Comparison of ENCODE assay signal across 22 cellular contexts in the genomic region with DNA sequence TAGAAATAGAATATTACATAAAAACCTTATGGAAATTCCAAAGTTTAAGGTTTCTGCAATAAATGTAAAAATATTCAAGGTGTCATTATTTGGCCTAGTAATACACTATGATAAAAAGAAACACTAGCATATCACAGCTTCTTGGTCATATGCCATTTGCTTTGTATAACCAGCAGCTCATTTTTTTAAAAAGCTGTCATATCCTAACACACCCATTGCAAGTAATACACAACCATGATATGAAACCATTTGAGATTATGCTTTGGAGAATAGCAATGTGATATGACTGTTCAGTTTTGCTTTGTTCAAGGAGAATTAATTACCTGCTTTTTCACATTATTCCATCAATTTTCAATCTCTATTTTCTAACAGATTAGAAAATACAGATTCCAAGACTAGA.
DNase-seq lines count a peak whose midpoint lies in the region; ATAC-seq lines count a peak whose summit lies in the region.
"Had no signal": no experiment of that assay in that cellular context is flagged by ENCODE, and none has a peak within 500 bp of the region (broad histone marks: within the 10 kb centered on the region; RNA-seq: fewer than 3 reads in every experiment).

No MANE protein-coding gene starts in this region.

- no peak overlapping the region for H3K18ac ChIP-seq in mesendoderm (ENCODE audit: low read length)

- H3K27me3 Mint-ChIP-seq in activated CD4-positive, alpha-beta T cell treated with anti-CD3 and anti-CD28 coated beads for 36 hours: peaks cover 2% of the 10 kb centered on the region
- H3K27me3 Mint-ChIP-seq: activated naive CD4-positive, alpha-beta T cell treated with anti-CD3 and anti-CD28 coated beads, Interleukin-2, amount 10 ng/mL, durations not matched to agents 7 days and 5 days had no signal

- H3K79me2 ChIP-seq in mesendoderm (ENCODE audit: control insufficient read depth, insufficient read depth, low read length): no peaks in the 10 kb centered on the region

- H3K4ac ChIP-seq in mesendoderm (ENCODE audit: low read depth, low read length): no peak overlapping the region

- no peaks in the 10 kb centered on the region for H3K9me3 Mint-ChIP-seq in activated CD4-positive, alpha-beta T cell treated with anti-CD3 and anti-CD28 coated beads for 36 hours (ENCODE audit: low read depth)
- H3K9me3 Mint-ChIP-seq: activated naive CD4-positive, alpha-beta T cell treated with anti-CD3 and anti-CD28 coated beads, Interleukin-2, amount 10 ng/mL, durations not matched to agents 7 days and 5 days; immature natural killer cell had no signal

- no peaks in the 10 kb centered on the region for H3K4me1 ChIP-seq in mesendoderm (ENCODE audit: control insufficient read depth, low read depth, low read length)
- H3K4me1 ChIP-seq: thyroid gland had no signal

- no peak overlapping the region for H4K8ac ChIP-seq in mesendoderm (ENCODE audit: low read depth, low read length)

- no peaks in the 10 kb centered on the region for H3K27me3 ChIP-seq in mesendoderm (ENCODE audit: insufficient read depth, low read length, poor library complexity)
- H3K27me3 ChIP-seq: BLaER1, heart right ventricle, neutrophil, thyroid gland had no signal

- no peak overlapping the region for H3K4me3 Mint-ChIP-seq in activated CD4-positive, alpha-beta T cell treated with anti-CD3 and anti-CD28 coated beads for 36 hours
- H3K4me3 Mint-ChIP-seq: activated CD4-positive, alpha-beta T cell treated with anti-CD3 and anti-CD28 coated beads, Interleukin-2, amount 10 ng/mL, durations not matched to agents 7 days and 5 days; activated naive CD4-positive, alpha-beta T cell treated with anti-CD3 and anti-CD28 coated beads, Interleukin-2, amount 10 ng/mL, durations not matched to agents 7 days and 5 days had no signal

- H2BK120ac ChIP-seq in mesendoderm (ENCODE audit: low read depth, low read length): no peak overlapping the region

- H3K27ac ChIP-seq in mesendoderm (ENCODE audit: low read depth, low read length): no peak overlapping the region
- H3K27ac ChIP-seq: BLaER1, neutrophil, thyroid gland had no signal

- H3K79me1 ChIP-seq in mesendoderm (ENCODE audit: low read length): no peaks in the 10 kb centered on the region

- no peak for DNase-seq in activated CD4-positive, alpha-beta T cell treated with anti-CD3 and anti-CD28 coated beads for 36 hours
- no peak for DNase-seq in activated CD4-positive, alpha-beta T cell treated with anti-CD3 and anti-CD28 coated beads, Interleukin-2, amount 50 U/mL, for 4 hours
- DNase-seq in sciatic nerve (ENCODE audit: low spot score) (no peak), mesendoderm (no peak)
- DNase-seq in activated effector memory CD4-positive, alpha-beta T cell treated with Interleukin-2 at 50 U/mL for 16 hours: no peak
- DNase-seq in stimulated activated CD4-positive, alpha-beta T cell treated with anti-CD3 and anti-CD28 coated beads, Interleukin-1b, Interleukin-23, amount 100 ng/mL, for 48 hours: no peak
- DNase-seq: 8988T; activated CD4-positive, alpha-beta T cell treated with anti-CD3 and anti-CD28 coated beads, Interleukin-2, amount 10 ng/mL, durations not matched to agents 7 days and 5 days; activated naive CD4-positive, alpha-beta T cell treated with anti-CD3 and anti-CD28 coated beads, Interleukin-2, amount 10 ng/mL, durations not matched to agents 7 days and 5 days; activated T-cell treated with anti-CD3 and anti-CD28 coated beads, Interleukin-2, amount 50 U/mL, for 1 hour; aorta; DMS 273 treated with DMSO at 0.1 percent for 48 hours; heart right ventricle; immature natural killer cell; MM.1S; NCI-H1930; thyroid gland had no signal

- no peak overlapping the region for H3K56ac ChIP-seq in mesendoderm (ENCODE audit: low read length)

- intact Hi-C loops in activated CD4-positive, alpha-beta T cell treated with anti-CD3 and anti-CD28 coated beads for 36 hours (cut with DNase I, micrococcal nuclease): loop anchor here in 1 of 2 experiments (2.0 kb wide), 1 partner anchor 20 kb away; no protein-coding TSS in a partner anchor
- intact Hi-C loops in sciatic nerve (cut with DNase I): no loop called here

- CTCF ChIA-PET in activated CD4-positive, alpha-beta T cell treated with anti-CD3 and anti-CD28 coated beads for 36 hours (lab: Charles Lee): interaction anchor here (0.7 to 2.1 kb wide), 2 partner anchors 12 to 45 kb away, joined by 3 to 5 read pairs; no protein-coding TSS in a partner anchor

- no peak overlapping the region for H3K23ac ChIP-seq in mesendoderm (ENCODE audit: low read length)

- H4K5ac ChIP-seq in mesendoderm (ENCODE audit: low read length): no peak overlapping the region

- peaks cover 21% of the 10 kb centered on the region for H3K4me1 Mint-ChIP-seq in activated CD4-positive, alpha-beta T cell treated with anti-CD3 and anti-CD28 coated beads for 36 hours

- H3K9ac ChIP-seq in mesendoderm (ENCODE audit: low read length): no peak overlapping the region
- H3K9ac ChIP-seq: BLaER1 had no signal

- no peak overlapping the region for H3K27ac Mint-ChIP-seq in activated CD4-positive, alpha-beta T cell treated with anti-CD3 and anti-CD28 coated beads for 36 hours
- H3K27ac Mint-ChIP-seq: activated CD4-positive, alpha-beta T cell treated with anti-CD3 and anti-CD28 coated beads, Interleukin-2, amount 10 ng/mL, durations not matched to agents 7 days and 5 days; activated naive CD4-positive, alpha-beta T cell treated with anti-CD3 and anti-CD28 coated beads, Interleukin-2, amount 10 ng/mL, durations not matched to agents 7 days and 5 days had no signal

- H3K36me3 Mint-ChIP-seq in activated CD4-positive, alpha-beta T cell treated with anti-CD3 and anti-CD28 coated beads for 36 hours (ENCODE audit: low read depth): no peaks in the 10 kb centered on the region
- H3K36me3 Mint-ChIP-seq: activated naive CD4-positive, alpha-beta T cell treated with anti-CD3 and anti-CD28 coated beads, Interleukin-2, amount 10 ng/mL, durations not matched to agents 7 days and 5 days had no signal

- H3K36me3 ChIP-seq in mesendoderm (ENCODE audit: control insufficient read depth, insufficient read depth, low read length): no peaks in the 10 kb centered on the region
- H3K36me3 ChIP-seq: neutrophil had no signal

- POLR2A ChIA-PET in activated CD4-positive, alpha-beta T cell treated with anti-CD3 and anti-CD28 coated beads for 36 hours (lab: Charles Lee): no interaction called here

- H3K4me3 ChIP-seq in mesendoderm (ENCODE audit: low read length): no peak overlapping the region
- H3K4me3 ChIP-seq: BLaER1, thyroid gland had no signal

- no peak overlapping the region for H2AK5ac ChIP-seq in mesendoderm (ENCODE audit: low read length)

- ATAC-seq in activated CD4-positive, alpha-beta T cell treated with anti-CD3 and anti-CD28 coated beads for 36 hours: peak; percentile 26
- peak; percentile 45 for ATAC-seq in HG02610 (IDR thresholded peaks at IDR 0.05; ENCODE audit: unreplicated experiment)
- ATAC-seq in HG03432 (IDR thresholded peaks at IDR 0.05; ENCODE audit: unreplicated experiment): peak; percentile 49
- ATAC-seq in sciatic nerve: peak; percentile 46
- ATAC-seq: heart right ventricle, HepG2 had no signal

- no peak overlapping the region for H3K4me2 ChIP-seq in mesendoderm (ENCODE audit: low read length)

- H2BK15ac ChIP-seq in mesendoderm (replicated peaks; ENCODE audit: low read depth): no peak overlapping the region

- H2BK5ac ChIP-seq in mesendoderm (ENCODE audit: low read length): no peak overlapping the region
